20 cellular contexts compared by ENCODE assay signal in the genomic region with DNA sequence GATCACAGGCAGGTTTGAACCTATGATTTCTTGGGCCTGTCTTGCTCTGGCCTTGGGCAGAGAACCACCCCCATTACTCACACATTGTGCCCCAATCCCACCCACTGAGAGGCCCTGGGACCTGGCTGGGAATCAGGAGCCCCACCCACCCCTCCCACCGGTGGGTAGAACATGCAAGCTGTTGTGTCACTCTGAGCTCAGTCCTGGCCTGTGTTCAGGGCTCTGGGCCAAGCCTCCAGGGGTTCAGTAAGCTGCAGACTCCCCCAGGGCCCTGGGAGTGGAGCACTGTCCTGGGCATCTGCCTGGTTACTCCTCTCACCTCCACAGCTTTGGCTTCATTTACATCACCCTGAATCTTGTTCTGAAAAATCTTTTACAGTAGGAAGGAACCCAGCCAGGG.
DNase-seq lines count a peak whose midpoint lies in the region; ATAC-seq and TF ChIP-seq lines count a peak whose summit lies in the region.
"Had no signal": no experiment of that assay in that cellular context is flagged by ENCODE, and none has a peak within 500 bp of the region (broad histone marks: within the 10 kb centered on the region; RNA-seq: fewer than 3 reads in every experiment).

No MANE protein-coding gene starts in this region.

- no peak overlapping the region for H3K4me3 ChIP-seq in stomach
- no peak overlapping the region for H3K4me3 ChIP-seq in HAP-1
- H3K4me3 ChIP-seq: colonic mucosa had no signal

- H3K27ac Mint-ChIP-seq in activated naive CD8-positive, alpha-beta T cell treated with anti-CD3 and anti-CD28 coated beads, Interleukin-2, amount 50 U/mL, for 24 hours: no peak overlapping the region
- no peak overlapping the region for H3K27ac Mint-ChIP-seq in activated naive CD8-positive, alpha-beta T cell treated with anti-CD3 and anti-CD28 coated beads for 36 hours
- H3K27ac Mint-ChIP-seq: activated CD8-positive, alpha-beta T cell treated with anti-CD3 and anti-CD28 coated beads for 36 hours; activated T-helper 17 cell treated with anti-CD3 and anti-CD28 coated beads, Interleukin-2, amount 50 U/mL, for 72 hours; immature natural killer cell; T-helper 17 cell had no signal

- peaks cover 11% of the 10 kb centered on the region for H3K27me3 Mint-ChIP-seq in activated naive CD8-positive, alpha-beta T cell treated with anti-CD3 and anti-CD28 coated beads, Interleukin-2, amount 50 U/mL, for 24 hours
- H3K27me3 Mint-ChIP-seq in activated naive CD8-positive, alpha-beta T cell treated with anti-CD3 and anti-CD28 coated beads for 36 hours: peaks cover 13% of the 10 kb centered on the region

- H3K4me3 Mint-ChIP-seq in activated naive CD8-positive, alpha-beta T cell treated with anti-CD3 and anti-CD28 coated beads, Interleukin-2, amount 50 U/mL, for 24 hours: no peak overlapping the region
- no peak overlapping the region for H3K4me3 Mint-ChIP-seq in activated naive CD8-positive, alpha-beta T cell treated with anti-CD3 and anti-CD28 coated beads for 36 hours
- H3K4me3 Mint-ChIP-seq: activated CD8-positive, alpha-beta T cell treated with anti-CD3 and anti-CD28 coated beads for 36 hours; activated T-helper 17 cell treated with anti-CD3 and anti-CD28 coated beads, Interleukin-2, amount 50 U/mL, for 72 hours; immature natural killer cell; T-helper 17 cell had no signal

- H3K27me3 ChIP-seq in foreskin keratinocyte (no peaks in the 10 kb centered on the region), stomach (peaks cover 0 to 6% (median 0%) of the 10 kb centered on the region in 3 donors), HAP-1 (ENCODE audit: low read depth) (peaks cover 5% of the 10 kb centered on the region; the same call in 1 of the 2 replicates)
- H3K27me3 ChIP-seq: colonic mucosa had no signal

- peaks cover 2% of the 10 kb centered on the region for H3K9me3 Mint-ChIP-seq in activated naive CD8-positive, alpha-beta T cell treated with anti-CD3 and anti-CD28 coated beads, Interleukin-2, amount 50 U/mL, for 24 hours
- peaks cover 5% of the 10 kb centered on the region for H3K9me3 Mint-ChIP-seq in activated naive CD8-positive, alpha-beta T cell treated with anti-CD3 and anti-CD28 coated beads for 36 hours

- H3K36me3 ChIP-seq in stomach (no peaks in the 10 kb centered on the region), HAP-1 (replicated peaks) (no peaks in the 10 kb centered on the region)
- H3K36me3 ChIP-seq: colonic mucosa had no signal

- no peak for DNase-seq in activated naive CD8-positive, alpha-beta T cell treated with anti-CD3 and anti-CD28 coated beads, Interleukin-2, amount 50 U/mL, for 24 hours
- DNase-seq in activated naive CD8-positive, alpha-beta T cell treated with anti-CD3 and anti-CD28 coated beads for 36 hours: no peak
- peak; percentile 27 for DNase-seq in amniotic epithelial cell (ENCODE audit: low read depth)
- peak; percentile 5 to 17 for DNase-seq in foreskin keratinocyte
- DNase-seq in stomach: peak; percentile 29
- DNase-seq in HCEC 1CT: no peak
- DNase-seq in HAP-1 (ENCODE audit: low spot score in 2 of 2): no peak
- DNase-seq: ACHN; activated CD8-positive, alpha-beta T cell treated with anti-CD3 and anti-CD28 coated beads for 36 hours; colonic mucosa; glutamatergic neuron; immature natural killer cell; mesenchymal stem cell; NCI-H2227 treated with DMSO at 0.1 percent for 48 hours; SIG-M5; stimulated activated CD4-positive, alpha-beta T cell treated with anti-CD3 and anti-CD28 coated beads, Interleukin-15, amount 100 ng/mL, for 24 hours; stimulated activated naive CD4-positive, alpha-beta T cell treated with Interleukin-2 at 50 U/mL for 16 hours; T-helper 17 cell had no signal

- no peaks in the 10 kb centered on the region for H3K36me3 Mint-ChIP-seq in activated naive CD8-positive, alpha-beta T cell treated with anti-CD3 and anti-CD28 coated beads, Interleukin-2, amount 50 U/mL, for 24 hours (ENCODE audit: low read depth)
- peaks cover 4% of the 10 kb centered on the region for H3K36me3 Mint-ChIP-seq in activated naive CD8-positive, alpha-beta T cell treated with anti-CD3 and anti-CD28 coated beads for 36 hours

- no peak for TF ChIP-seq CTCF in foreskin keratinocyte (conservative IDR thresholded peaks at IDR 0.05)
- TF ChIP-seq CTCF in stomach (IDR thresholded peaks at IDR 0.05): no peak

- 9 to 23% (median 12%) methylated on average over 1 of the region's 1 CpG; no CpG with 5 or more reads in 1 of the 5 donors for WGBS in stomach, 5 donors

- no peak for TF ChIP-seq EP300 in stomach (IDR thresholded peaks at IDR 0.05)

- H3K27ac ChIP-seq in foreskin keratinocyte (no peak overlapping the region), stomach (no peak overlapping the region)
- H3K27ac ChIP-seq: colonic mucosa had no signal

- peak; percentile 15 for ATAC-seq in activated naive CD8-positive, alpha-beta T cell treated with anti-CD3 and anti-CD28 coated beads, Interleukin-2, amount 50 U/mL, for 24 hours
- ATAC-seq in foreskin keratinocyte (peak; percentile 59), HG02870 (IDR thresholded peaks at IDR 0.05; ENCODE audit: unreplicated experiment) (no peak)
- ATAC-seq: activated CD8-positive, alpha-beta T cell treated with anti-CD3 and anti-CD28 coated beads for 36 hours; activated T-helper 17 cell treated with anti-CD3 and anti-CD28 coated beads, Interleukin-2, amount 50 U/mL, for 72 hours; T-helper 17 cell had no signal

- H3K4me1 ChIP-seq in foreskin keratinocyte: no peaks in the 10 kb centered on the region
- H3K4me1 ChIP-seq in stomach: no peaks in the 10 kb centered on the region
- H3K4me1 ChIP-seq in HAP-1: no peaks in the 10 kb centered on the region
- H3K4me1 ChIP-seq: colonic mucosa had no signal

- TF ChIP-seq POLR2A in stomach (IDR thresholded peaks at IDR 0.05): no peak

- H3K4me1 Mint-ChIP-seq in activated naive CD8-positive, alpha-beta T cell treated with anti-CD3 and anti-CD28 coated beads, Interleukin-2, amount 50 U/mL, for 24 hours: peaks cover 8% of the 10 kb centered on the region
- H3K4me1 Mint-ChIP-seq in activated naive CD8-positive, alpha-beta T cell treated with anti-CD3 and anti-CD28 coated beads for 36 hours: peaks cover 16% of the 10 kb centered on the region
- H3K4me1 Mint-ChIP-seq: immature natural killer cell had no signal

- in situ Hi-C loops in HAP-1 (cut with MboI; ENCODE audit: low sequenced_read_pairs): loop anchor here (25.0 kb wide), 1 partner anchor 552 kb away; a partner anchor contains a TSS

- intact Hi-C loops in stomach (cut with DNase I; ENCODE audit: low total_unique reads): no loop called here

- peaks cover 0 to 9% (median 6%) of the 10 kb centered on the region in 4 donors for H3K9me3 ChIP-seq in stomach
- H3K9me3 ChIP-seq in HAP-1: no peaks in the 10 kb centered on the region
- H3K9me3 ChIP-seq: colonic mucosa had no signal

Comparison
In these comparisons a context has a peak if more than half of its experiments do, and no peak if none do; other contexts are left out.
1. DNase-seq: peak in amniotic epithelial cell (single experiment), foreskin keratinocyte (2 of 2) and stomach (single experiment); none in activated naive CD8-positive, alpha-beta T cell treated with anti-CD3 and anti-CD28 coated beads, Interleukin-2, amount 50 U/mL, for 24 hours (single experiment), activated naive CD8-positive, alpha-beta T cell treated with anti-CD3 and anti-CD28 coated beads for 36 hours (single experiment), HCEC 1CT (single experiment) and HAP-1 (0 of 2).